Comparison of ENCODE assay signal across 18 cellular contexts in the genomic region with DNA sequence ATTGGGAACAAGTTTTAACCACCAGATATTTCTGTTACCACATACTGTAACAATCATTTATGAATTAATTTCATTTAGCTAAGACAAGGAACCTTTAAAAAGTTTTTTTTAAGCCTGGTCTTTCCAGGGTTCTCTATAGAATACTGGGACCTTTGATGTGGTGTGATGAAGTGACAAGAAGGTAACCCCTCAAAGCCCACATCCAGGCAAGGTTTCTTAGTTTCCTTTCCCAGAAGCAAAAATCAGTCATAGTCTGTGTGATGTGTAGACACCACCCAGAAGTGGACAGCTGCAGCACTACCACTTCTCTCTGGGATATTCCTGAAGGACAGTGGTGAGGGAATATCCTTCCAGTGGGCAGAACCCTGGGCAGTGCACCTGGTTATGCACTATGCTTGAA.
DNase-seq lines count a peak whose midpoint lies in the region; ATAC-seq and TF ChIP-seq lines count a peak whose summit lies in the region.
"Had no signal": no experiment of that assay in that cellular context is flagged by ENCODE, and none has a peak within 500 bp of the region (broad histone marks: within the 10 kb centered on the region; RNA-seq: fewer than 3 reads in every experiment).

No MANE protein-coding gene starts in this region.

- in situ Hi-C loops in GM13977 (cut with MboI; ENCODE audit: low pct_unique_long_range_greater_than_20kb, low sequenced_read_pairs, unreplicated experiment): no loop called here

- peak; percentile 14 for DNase-seq in stimulated activated CD4-positive, alpha-beta T cell treated with anti-CD3 and anti-CD28 coated beads, Interleukin-15, amount 100 ng/mL, for 24 hours
- no peak for DNase-seq in stimulated activated CD4-positive, alpha-beta T cell treated with anti-CD3 and anti-CD28 coated beads, Interleukin-2, amount 100 ng/mL, for 24 hours
- DNase-seq in superior temporal gyrus (ENCODE audit: extremely low spot score) (no peak), GM10248 (ENCODE audit: extremely low spot score) (no peak), GM13977 (ENCODE audit: low spot score) (no peak), immature natural killer cell (no peak)
- DNase-seq: activated T-cell treated with anti-CD3 and anti-CD28 coated beads, Interleukin-2, amount 50 U/mL, for 1 hour; anterior cingulate cortex; effector memory CD4-positive, alpha-beta T cell; heart left ventricle; IMR-90; NCI-H2029 treated with DMSO at 0.1 percent for 48 hours; NCI-H524; OCI-M1; stimulated activated CD4-positive, alpha-beta T cell treated with anti-CD3 and anti-CD28 coated beads, Interleukin-2, amount 100 ng/mL, for 48 hours had no signal

- TF ChIP-seq CTCF in GM10248 (IDR thresholded peaks at IDR 0.05; ENCODE audit: control extremely low read depth, extremely low read depth, low read depth, missing control alignments): no peak
- no peak for TF ChIP-seq CTCF in GM13977 (IDR thresholded peaks at IDR 0.05; ENCODE audit: extremely low read depth, insufficient read depth, missing control alignments)

- ATAC-seq in HG02870 (IDR thresholded peaks at IDR 0.05; ENCODE audit: unreplicated experiment): peak; percentile 75
- ATAC-seq: heart left ventricle had no signal

- peaks cover 59% of the 10 kb centered on the region for H3K36me3 Mint-ChIP-seq in T-helper 1 cell treated with Interleukin-12 subunit alpha and Interleukin-12 subunit beta and Interleukin-4 antibody, amounts not matched to agents 30 μg/mL and 1 μg/mL, for 36 hours (ENCODE audit: low read depth)
- H3K36me3 Mint-ChIP-seq in immature natural killer cell: peaks cover 50 to 77% (median 55%) of the 10 kb centered on the region in 3 donors

- CTCF ChIA-PET in GM10248 (lab: Yijun Ruan, JAX): no interaction called here

- peaks cover 5% of the 10 kb centered on the region for H3K9me3 Mint-ChIP-seq in T-helper 1 cell treated with Interleukin-12 subunit alpha and Interleukin-12 subunit beta and Interleukin-4 antibody, amounts not matched to agents 30 μg/mL and 1 μg/mL, for 36 hours
- H3K9me3 Mint-ChIP-seq in immature natural killer cell: no peaks in the 10 kb centered on the region
- H3K9me3 Mint-ChIP-seq: central memory CD8-positive, alpha-beta T cell had no signal

- POLR2A ChIA-PET in GM10248 (lab: Yijun Ruan, JAX): no interaction called here

- peak overlapping the region; percentile 0 for H3K4me3 Mint-ChIP-seq in T-helper 1 cell treated with Interleukin-12 subunit alpha and Interleukin-12 subunit beta and Interleukin-4 antibody, amounts not matched to agents 30 μg/mL and 1 μg/mL, for 36 hours
- no peak overlapping the region for H3K4me3 Mint-ChIP-seq in immature natural killer cell
- H3K4me3 Mint-ChIP-seq: central memory CD8-positive, alpha-beta T cell had no signal

- peaks cover 16% of the 10 kb centered on the region for H3K4me1 Mint-ChIP-seq in T-helper 1 cell treated with Interleukin-12 subunit alpha and Interleukin-12 subunit beta and Interleukin-4 antibody, amounts not matched to agents 30 μg/mL and 1 μg/mL, for 36 hours (ENCODE audit: low read depth)
- peaks cover 4 to 23% of the 10 kb centered on the region in 2 donors for H3K4me1 Mint-ChIP-seq in immature natural killer cell

- H3K27me3 Mint-ChIP-seq in T-helper 1 cell treated with Interleukin-12 subunit alpha and Interleukin-12 subunit beta and Interleukin-4 antibody, amounts not matched to agents 30 μg/mL and 1 μg/mL, for 36 hours (ENCODE audit: low read depth): no peaks in the 10 kb centered on the region
- H3K27me3 Mint-ChIP-seq in immature natural killer cell (ENCODE audit: low read depth in 3 of 3): no peaks in the 10 kb centered on the region
- H3K27me3 Mint-ChIP-seq: central memory CD8-positive, alpha-beta T cell had no signal

- no peak overlapping the region for H3K27ac Mint-ChIP-seq in T-helper 1 cell treated with Interleukin-12 subunit alpha and Interleukin-12 subunit beta and Interleukin-4 antibody, amounts not matched to agents 30 μg/mL and 1 μg/mL, for 36 hours
- peak overlapping the region in 1 of 6 donors; percentile 37 for H3K27ac Mint-ChIP-seq in immature natural killer cell
